Comparison of ENCODE assay signal across 1 cellular context in genomic region chr3:12643724-12644123, GRCh38.
A peak's percentile ranks its signal among the peaks of the same experiment; 100 is the strongest.
TF ChIP-seq lines count a peak whose summit lies in the region.

No MANE protein-coding gene starts in this region.

TF ChIP-seq in GM12878, 131 proteins besides CTCF, POLR2A, EP300 and RAD21:
- TF ChIP-seq MEF2B (IDR thresholded peaks at IDR 0.05; ENCODE audit: partially characterized antibody, poor library complexity, severe bottlenecking) (peak; percentile 74), RUNX3 (IDR thresholded peaks at IDR 0.05; ENCODE audit: low read length) (peak; percentile 74), HCFC1 (IDR thresholded peaks at IDR 0.05; ENCODE audit: low read length) (no peak), JUNB (IDR thresholded peaks at IDR 0.05) (peak; percentile 74), MEF2A (IDR thresholded peaks at IDR 0.05; ENCODE audit: insufficient read depth, low read depth, low read length) (peak; percentile 92)
